In genomic region chr2:220533485-220533884, GRCh38 we compare ENCODE assay signal across 8 cellular contexts.
DNase-seq lines count a peak whose midpoint lies in the region; ATAC-seq, FAIRE-seq and TF ChIP-seq lines count a peak whose summit lies in the region.

No MANE protein-coding gene starts in this region.

- peak; percentile 18 for DNase-seq in activated CD4-positive, alpha-beta T cell treated with anti-CD3 and anti-CD28 coated beads for 36 hours
- no peak for DNase-seq in activated CD4-positive, alpha-beta T cell treated with anti-CD3 and anti-CD28 coated beads, Interleukin-2, amount 50 U/mL, for 1 hour
- DNase-seq in SW 1271 (lab: John Stamatoyannopoulos, UW) (peak; percentile 36 to 64), HepG2 (ENCODE audit: low spot score) (peak; percentile 32), esophagus muscularis mucosa (ENCODE audit: extremely low spot score) (no peak), NCI-H2029 treated with DMSO at 0.1 percent for 48 hours (lab: John Stamatoyannopoulos, UW) (no peak)
- no peak for DNase-seq in activated CD8-positive, alpha-beta memory T cell treated with anti-CD3 and anti-CD28 coated beads, Interleukin-2, amount 50 U/mL, for 4 hours

- intact Hi-C loops in activated CD4-positive, alpha-beta T cell treated with anti-CD3 and anti-CD28 coated beads for 36 hours (cut with DNase I, micrococcal nuclease): no loop called here
- intact Hi-C loops in HepG2 (cut with micrococcal nuclease; ENCODE audit: unreplicated experiment): no loop called here
- intact Hi-C loops in esophagus muscularis mucosa (cut with DNase I): no loop called here

- H3K4me1 ChIP-seq in HepG2 (ENCODE audit: insufficient read depth, low read length): no peaks in the 10 kb centered on the region
- peaks cover 0 to 2% (median 0%) of the 10 kb centered on the region in 4 donors for H3K4me1 ChIP-seq in esophagus muscularis mucosa

- H3K9me3 Mint-ChIP-seq in activated CD4-positive, alpha-beta T cell treated with anti-CD3 and anti-CD28 coated beads for 36 hours (ENCODE audit: low read depth): peaks cover 9% of the 10 kb centered on the region

- H3K27me3 ChIP-seq in HepG2 (ENCODE audit: control insufficient read depth in 1 of 2, insufficient read depth in 2 of 2, low read length in 2 of 2) (no peaks in the 10 kb centered on the region), esophagus muscularis mucosa (no peaks in the 10 kb centered on the region)

- TF ChIP-seq POLR2A in HepG2 (IDR thresholded peaks at IDR 0.05; ENCODE audit: insufficient read depth in 1 of 2, low read depth in 2 of 2, low read length in 2 of 2) (no peak), esophagus muscularis mucosa (IDR thresholded peaks at IDR 0.05; ENCODE audit: low read depth) (no peak)

- no peak overlapping the region for H3K4me2 ChIP-seq in HepG2 (ENCODE audit: low read depth, low read length)

- H2AFZ ChIP-seq in HepG2 (ENCODE audit: low read length): no peak overlapping the region

- POLR2A ChIA-PET in activated CD4-positive, alpha-beta T cell treated with anti-CD3 and anti-CD28 coated beads for 36 hours (lab: Charles Lee): no interaction called here
- POLR2A ChIA-PET in HepG2 (lab: Yijun Ruan, JAX): no interaction called here

- BruUV-seq in HepG2 (replicated peaks; lab: Mats Ljungman, UMichigan): no TSS peak

- H3K36me3 ChIP-seq in HepG2 (replicated peaks in 1 of 2; ENCODE audit: control insufficient read depth in 1 of 2, insufficient read depth in 2 of 2, low read length in 2 of 2) (no peaks in the 10 kb centered on the region), esophagus muscularis mucosa (no peaks in the 10 kb centered on the region)

- H3K9me3 ChIP-seq in HepG2 (ENCODE audit: low read length) (peaks cover 79% of the 10 kb centered on the region), esophagus muscularis mucosa (peaks cover 0 to 10% (median 4%) of the 10 kb centered on the region in 4 donors)

- in situ Hi-C loops in HepG2 (cut with HindIII; ENCODE audit: extremely low pct_ligation_motif_present, low pct_unique_long_range_greater_than_20kb): no loop called here

- H3K79me2 ChIP-seq in HepG2 (ENCODE audit: insufficient read depth, low read length): no peaks in the 10 kb centered on the region

- H3K4me3 Mint-ChIP-seq in activated CD4-positive, alpha-beta T cell treated with anti-CD3 and anti-CD28 coated beads for 36 hours: no peak overlapping the region

- H3K27ac Mint-ChIP-seq in activated CD4-positive, alpha-beta T cell treated with anti-CD3 and anti-CD28 coated beads for 36 hours: no peak overlapping the region

- TF ChIP-seq RAD21 in HepG2 (CRISPR knock-in tag; IDR thresholded peaks at IDR 0.05): no peak

- H4K20me1 ChIP-seq in HepG2 (ENCODE audit: insufficient read depth, low read length): no peaks in the 10 kb centered on the region

- peak; percentile 64 for FAIRE-seq in HepG2 (lab: Jason Lieb, UNC)

- WGBS in HepG2 (ENCODE audit: low lambda C conversion rate): 2% methylated on average over 2 of the region's 2 CpGs
- 74% methylated on average over 2 of the region's 2 CpGs for WGBS in esophagus muscularis mucosa

- CTCF ChIA-PET in activated CD4-positive, alpha-beta T cell treated with anti-CD3 and anti-CD28 coated beads for 36 hours (lab: Charles Lee): no interaction called here
- CTCF ChIA-PET in HepG2 (lab: Yijun Ruan, JAX; ENCODE audit: low intra/inter-chr PET ratio, low total read pairs): no interaction called here

- no peaks in the 10 kb centered on the region for H3K4me1 Mint-ChIP-seq in activated CD4-positive, alpha-beta T cell treated with anti-CD3 and anti-CD28 coated beads for 36 hours

- H3K27me3 Mint-ChIP-seq in activated CD4-positive, alpha-beta T cell treated with anti-CD3 and anti-CD28 coated beads for 36 hours: peaks cover 2% of the 10 kb centered on the region

- TF ChIP-seq CTCF in HepG2 (CRISPR knock-in tag; IDR thresholded peaks at IDR 0.05) (no peak), esophagus muscularis mucosa (IDR thresholded peaks at IDR 0.05) (no peak)

- peak; percentile 68 for ATAC-seq in activated CD4-positive, alpha-beta T cell treated with anti-CD3 and anti-CD28 coated beads for 36 hours
- ATAC-seq in HG02938 (IDR thresholded peaks at IDR 0.05; ENCODE audit: unreplicated experiment): peak; percentile 96
- peak; percentile 89 for ATAC-seq in HepG2

- H3K36me3 Mint-ChIP-seq in activated CD4-positive, alpha-beta T cell treated with anti-CD3 and anti-CD28 coated beads for 36 hours (ENCODE audit: low read depth): no peaks in the 10 kb centered on the region

- H3K9ac ChIP-seq in HepG2 (ENCODE audit: insufficient read depth, low read depth, low read length): no peak overlapping the region

- TF ChIP-seq EP300 in HepG2 (IDR thresholded peaks at IDR 0.05; ENCODE audit: low read depth in 2 of 2, low read length in 2 of 2) (no peak), HepG2 (CRISPR knock-in tag; IDR thresholded peaks at IDR 0.05; ENCODE audit: borderline replicate concordance) (no peak), esophagus muscularis mucosa (IDR thresholded peaks at IDR 0.05) (no peak)

- H3K27ac ChIP-seq in HepG2 (ENCODE audit: extremely low read length, insufficient read depth, low read length) (no peak overlapping the region), esophagus muscularis mucosa (replicated peaks in 1 of 4) (no peak overlapping the region)

- H3K4me3 ChIP-seq in HepG2 (replicated peaks in 1 of 3; ENCODE audit: insufficient read depth in 1 of 3, low read depth in 2 of 3, low read length in 3 of 3) (no peak overlapping the region), esophagus muscularis mucosa (no peak overlapping the region)

TF ChIP-seq in HepG2, 621 proteins besides CTCF, POLR2A, EP300 and RAD21:
- TF ChIP-seq MAFK (conservative IDR thresholded peaks at IDR 0.05 in 1 of 2, IDR thresholded peaks at IDR 0.05 in 1 of 2; ENCODE audit: low read length in 2 of 2) (peak; percentile 70 to 76), MXD4 (CRISPR knock-in tag; IDR thresholded peaks at IDR 0.05) (no peak), SATB2 (CRISPR knock-in tag; IDR thresholded peaks at IDR 0.05) (no peak), ZNF331 (CRISPR knock-in tag; IDR thresholded peaks at IDR 0.05) (peak; percentile 97), TAF15 (IDR thresholded peaks at IDR 0.05; ENCODE audit: low read depth, low read length, poor library complexity, severe bottlenecking) (no peak), MAFF (IDR thresholded peaks at IDR 0.05; ENCODE audit: low read depth, low read length) (peak; percentile 72)
TF ChIP-seq in HepG2: peak in this region for 3.

Comparison
In these comparisons a context has a peak if more than half of its experiments do, and no peak if none do; other contexts are left out.
1. DNase-seq: peak in activated CD4-positive, alpha-beta T cell treated with anti-CD3 and anti-CD28 coated beads for 36 hours (single experiment), SW 1271 (2 of 2) and HepG2 (single experiment); none in activated CD4-positive, alpha-beta T cell treated with anti-CD3 and anti-CD28 coated beads, Interleukin-2, amount 50 U/mL, for 1 hour (single experiment), esophagus muscularis mucosa (single experiment), NCI-H2029 treated with DMSO at 0.1 percent for 48 hours (single experiment) and activated CD8-positive, alpha-beta memory T cell treated with anti-CD3 and anti-CD28 coated beads, Interleukin-2, amount 50 U/mL, for 4 hours (single experiment).
2. Peak in every context shown above with its lines, with median percentiles within 50 percentile points of each other: ATAC-seq.